In genomic region chr12:10543499-10543898, GRCh38 we compare ENCODE assay signal across 18 cellular contexts. TPM values are rescaled to one million over a fixed set of nuclear protein-coding genes. Genes with fewer than 3 reads are reported as not detected.
DNase-seq lines count a peak whose midpoint lies in the region; ATAC-seq, FAIRE-seq and TF ChIP-seq lines count a peak whose summit lies in the region.
"Had no signal": no experiment of that assay in that cellular context is flagged by ENCODE, and none has a peak within 500 bp of the region (broad histone marks: within the 10 kb centered on the region; RNA-seq: fewer than 3 reads in every experiment).

No MANE protein-coding gene starts in this region.

- peak; percentile 17 for FAIRE-seq in keratinocyte (lab: Jason Lieb, UNC)
- FAIRE-seq: H54 had no signal

- H3K9me3 ChIP-seq in keratinocyte (ENCODE audit: control insufficient read depth, low read depth, low read length) (no peaks in the 10 kb centered on the region), lower lobe of right lung (no peaks in the 10 kb centered on the region)
- H3K9me3 ChIP-seq: BLaER1 had no signal

- peak; percentile 23 for DNase-seq in DMS53 (lab: John Stamatoyannopoulos, UW)
- no peak for DNase-seq in DMS53 treated with DMSO at 0.1 percent for 48 hours (lab: John Stamatoyannopoulos, UW; ENCODE audit: unreplicated experiment)
- DNase-seq in activated CD4-positive, alpha-beta T cell treated with anti-CD3 and anti-CD28 coated beads for 36 hours = peak; percentile 64
- no peak for DNase-seq in activated CD4-positive, alpha-beta T cell treated with anti-CD3 and anti-CD28 coated beads for 1 hour
- no peak for DNase-seq in keratinocyte (ENCODE audit: low read depth, low spot score)
- no peak for DNase-seq in lower lobe of right lung
- no peak for DNase-seq in stimulated activated naive CD4-positive, alpha-beta T cell treated with Interleukin-2 at 50 U/mL for 16 hours (lab: John Stamatoyannopoulos, UW)
- DNase-seq: 8988T; CD4-positive, alpha-beta memory T cell; DMS79; GDM1; HCEC 1CT had no signal

- no peak overlapping the region for H3K27ac ChIP-seq in keratinocyte (ENCODE audit: control insufficient read depth, insufficient read depth, low read length)
- H3K27ac ChIP-seq in lower lobe of right lung = no peak overlapping the region
- H3K27ac ChIP-seq: BLaER1, HL-60 had no signal

- H3K9me3 Mint-ChIP-seq in activated CD4-positive, alpha-beta T cell treated with anti-CD3 and anti-CD28 coated beads for 36 hours (ENCODE audit: low read depth) = no peaks in the 10 kb centered on the region
- H3K9me3 Mint-ChIP-seq: CD4-positive, alpha-beta memory T cell; GM23338 had no signal

- ATAC-seq in activated CD4-positive, alpha-beta T cell treated with anti-CD3 and anti-CD28 coated beads for 36 hours = no peak
- ATAC-seq in HG02973 (IDR thresholded peaks at IDR 0.05; ENCODE audit: unreplicated experiment) (peak; percentile 43), lower lobe of right lung (no peak)
- ATAC-seq: GM23338 had no signal

- H3K9ac ChIP-seq in keratinocyte (ENCODE audit: control insufficient read depth, extremely low read depth, insufficient read depth, low read length) = no peak overlapping the region
- H3K9ac ChIP-seq: BLaER1 had no signal

- H3K4me1 Mint-ChIP-seq in activated CD4-positive, alpha-beta T cell treated with anti-CD3 and anti-CD28 coated beads for 36 hours = peaks cover 13% of the 10 kb centered on the region
- H3K4me1 Mint-ChIP-seq: CD4-positive, alpha-beta memory T cell; GM23338 had no signal

- no peaks in the 10 kb centered on the region for H3K9me1 ChIP-seq in keratinocyte (ENCODE audit: control insufficient read depth, extremely low read depth, insufficient read depth, low read length)

- H3K4me1 ChIP-seq in keratinocyte (ENCODE audit: control insufficient read depth, extremely low read depth, insufficient read depth, low read length) (no peaks in the 10 kb centered on the region), lower lobe of right lung (no peaks in the 10 kb centered on the region)

- CTCF ChIA-PET in activated CD4-positive, alpha-beta T cell treated with anti-CD3 and anti-CD28 coated beads for 36 hours (lab: Charles Lee) = no interaction called here

- dilution Hi-C loops in keratinocyte (cut with MboI; ENCODE audit: extremely low pct_ligation_motif_present, low sequenced_read_pairs) = no loop called here

- H3K36me3 Mint-ChIP-seq in activated CD4-positive, alpha-beta T cell treated with anti-CD3 and anti-CD28 coated beads for 36 hours (ENCODE audit: low read depth) = no peaks in the 10 kb centered on the region
- H3K36me3 Mint-ChIP-seq: CD14-positive monocyte; CD4-positive, alpha-beta memory T cell had no signal

- no peak overlapping the region for H2AFZ ChIP-seq in keratinocyte (ENCODE audit: control insufficient read depth, low read length)
- H2AFZ ChIP-seq: GM23338 had no signal

- H3K4me3 ChIP-seq in keratinocyte (ENCODE audit: control insufficient read depth in 2 of 3, extremely low read depth in 1 of 3, insufficient read depth in 2 of 3, low read depth in 1 of 3, low read length in 3 of 3) (no peak overlapping the region), lower lobe of right lung (no peak overlapping the region)
- H3K4me3 ChIP-seq: BLaER1, GM23338 had no signal

- no peak overlapping the region for H3K4me3 Mint-ChIP-seq in activated CD4-positive, alpha-beta T cell treated with anti-CD3 and anti-CD28 coated beads for 36 hours
- H3K4me3 Mint-ChIP-seq: CD14-positive monocyte; CD4-positive, alpha-beta memory T cell; GM23338 had no signal

- H3K27ac Mint-ChIP-seq in activated CD4-positive, alpha-beta T cell treated with anti-CD3 and anti-CD28 coated beads for 36 hours = no peak overlapping the region
- H3K27ac Mint-ChIP-seq: CD14-positive monocyte; CD4-positive, alpha-beta memory T cell; GM23338 had no signal

- H3K36me3 ChIP-seq in keratinocyte (ENCODE audit: control insufficient read depth in 2 of 2, extremely low read depth in 1 of 2, insufficient read depth in 2 of 2, low read length in 2 of 2) = no peaks in the 10 kb centered on the region
- no peaks in the 10 kb centered on the region for H3K36me3 ChIP-seq in lower lobe of right lung
- H3K36me3 ChIP-seq: BLaER1 had no signal

- no peaks in the 10 kb centered on the region for H3K79me2 ChIP-seq in keratinocyte (ENCODE audit: control insufficient read depth, insufficient read depth, low read length)

- H3K27me3 ChIP-seq in keratinocyte (ENCODE audit: control insufficient read depth, extremely low read depth, insufficient read depth, low read length) = no peaks in the 10 kb centered on the region
- no peaks in the 10 kb centered on the region for H3K27me3 ChIP-seq in lower lobe of right lung (ENCODE audit: low read depth)
- H3K27me3 ChIP-seq: BLaER1 had no signal

- peaks cover 30% of the 10 kb centered on the region for H3K27me3 Mint-ChIP-seq in activated CD4-positive, alpha-beta T cell treated with anti-CD3 and anti-CD28 coated beads for 36 hours

- no peak overlapping the region for H3K4me2 ChIP-seq in keratinocyte (ENCODE audit: control insufficient read depth, extremely low read depth, insufficient read depth, low read depth, low read length)
- H3K4me2 ChIP-seq: BLaER1, GM23338 had no signal

- H4K20me1 ChIP-seq in keratinocyte (ENCODE audit: control insufficient read depth, extremely low read depth, insufficient read depth, low read length) = no peaks in the 10 kb centered on the region
- H4K20me1 ChIP-seq: BLaER1 had no signal

- intact Hi-C loops in activated CD4-positive, alpha-beta T cell treated with anti-CD3 and anti-CD28 coated beads for 36 hours (cut with DNase I, micrococcal nuclease) = loop anchor here in 1 of 2 experiments (5.0 kb wide), 1 partner anchor 1301 kb away; no protein-coding TSS in a partner anchor
- intact Hi-C loops in lower lobe of right lung (cut with DNase I) = no loop called here

- POLR2A ChIA-PET in activated CD4-positive, alpha-beta T cell treated with anti-CD3 and anti-CD28 coated beads for 36 hours (lab: Charles Lee) = no interaction called here

- TF ChIP-seq CTCF in keratinocyte (optimal IDR thresholded peaks at IDR 0.05 in 1 of 3, IDR thresholded peaks at IDR 0.05 in 1 of 3, conservative IDR thresholded peaks at IDR 0.05 in 1 of 3; ENCODE audit: extremely low read depth in 1 of 3, insufficient read depth in 2 of 3, low read length in 3 of 3) (no peak), lower lobe of right lung (IDR thresholded peaks at IDR 0.05) (no peak)

RNA-seq across cellular contexts. Expression of gene EIF2S3B, which starts 37.8 kb away (rescaled TPM):
- 1 to 10 TPM; 1.3 to 1.8 TPM for total RNA-seq in activated CD4-positive, alpha-beta T cell treated with anti-CD3 and anti-CD28 coated beads for 36 hours
- 0.42 to 0.66 TPM (median 0.52 TPM) in 3 replicates for polyA plus RNA-seq in keratinocyte
- 0.39 TPM for polyA plus RNA-seq in keratinocyte (2011; ENCODE audit: low read depth)
- polyA plus RNA-seq in keratinocyte (2011; cell fraction: cytosol; rRNA removed) = 0.95 and 2.2 TPM in 2 replicates
- 1.1 and 1.5 TPM in 2 replicates for polyA plus RNA-seq in keratinocyte (2011; cell fraction: nucleus; rRNA removed)
- 0.93 and 2.8 TPM in 2 replicates for polyA plus RNA-seq in keratinocyte (2012; ENCODE audit: low replicate concordance)
- 1.5 to 2.2 TPM in 2 of 3 replicates, not detected in the other for polyA minus RNA-seq in keratinocyte
- not detected for polyA minus RNA-seq in keratinocyte (2011; cell fraction: cytosol; rRNA and poly(A)+ RNA removed)
- not detected in 2 replicates for polyA minus RNA-seq in keratinocyte (2011; cell fraction: nucleus; rRNA and poly(A)+ RNA removed)
- total RNA-seq in lower lobe of right lung = 0.68 TPM

Comparison
In these comparisons a context has a peak if more than half of its experiments do, and no peak if none do; other contexts are left out.
1. DNase-seq: peak in DMS53 (single experiment) and activated CD4-positive, alpha-beta T cell treated with anti-CD3 and anti-CD28 coated beads for 36 hours (single experiment); none in DMS53 treated with DMSO at 0.1 percent for 48 hours (single experiment), activated CD4-positive, alpha-beta T cell treated with anti-CD3 and anti-CD28 coated beads for 1 hour (single experiment), keratinocyte (single experiment), lower lobe of right lung (single experiment) and stimulated activated naive CD4-positive, alpha-beta T cell treated with Interleukin-2 at 50 U/mL for 16 hours (single experiment).